15 cellular contexts compared by ENCODE assay signal in genomic region chr7:158664406-158664805, GRCh38.
"Had no signal": no experiment of that assay in that cellular context is flagged by ENCODE, and none has a peak within 500 bp of the region (broad histone marks: within the 10 kb centered on the region; RNA-seq: fewer than 3 reads in every experiment).

No MANE protein-coding gene starts in this region.

- ATAC-seq: esophagus mucosa; left lobe of liver; mucosa of descending colon; naive thymus-derived CD4-positive, alpha-beta T cell; right cardiac atrium had no signal

- H3K9me3 Mint-ChIP-seq: naive thymus-derived CD4-positive, alpha-beta T cell had no signal

- DNase-seq: activated CD4-positive, CD25-positive, alpha-beta regulatory T cell treated with anti-CD3 and anti-CD28 coated beads, Interleukin-2, amount 50 U/mL, for 72 hours; activated naive CD4-positive, alpha-beta T cell treated with anti-CD3 and anti-CD28 coated beads, Interleukin-2, amount 50 U/mL, for 16 hours; activated T-cell treated with anti-CD3 and anti-CD28 coated beads, Interleukin-2, amount 50 U/mL, for 48 hours; amniotic stem cell; colonic mucosa; mucosa of descending colon; naive thymus-derived CD4-positive, alpha-beta T cell; stimulated activated CD4-positive, alpha-beta T cell treated with anti-CD3 and anti-CD28 coated beads, Interleukin-15, amount 100 ng/mL, for 24 hours; stimulated activated CD4-positive, alpha-beta T cell treated with anti-CD3 and anti-CD28 coated beads, Interleukin-4, amount 100 ng/mL, for 4 hours; stimulated activated CD8-positive, alpha-beta memory T cell treated with anti-CD3 and anti-CD28 coated beads, Interleukin-4, amount 100 ng/mL, for 48 hours; T-helper 9 cell had no signal

- H3K27me3 Mint-ChIP-seq: naive thymus-derived CD4-positive, alpha-beta T cell; progenitor cell of endocrine pancreas had no signal

- H3K4me3 Mint-ChIP-seq: naive thymus-derived CD4-positive, alpha-beta T cell had no signal

- H3K27ac Mint-ChIP-seq: progenitor cell of endocrine pancreas had no signal
